In the genomic region with DNA sequence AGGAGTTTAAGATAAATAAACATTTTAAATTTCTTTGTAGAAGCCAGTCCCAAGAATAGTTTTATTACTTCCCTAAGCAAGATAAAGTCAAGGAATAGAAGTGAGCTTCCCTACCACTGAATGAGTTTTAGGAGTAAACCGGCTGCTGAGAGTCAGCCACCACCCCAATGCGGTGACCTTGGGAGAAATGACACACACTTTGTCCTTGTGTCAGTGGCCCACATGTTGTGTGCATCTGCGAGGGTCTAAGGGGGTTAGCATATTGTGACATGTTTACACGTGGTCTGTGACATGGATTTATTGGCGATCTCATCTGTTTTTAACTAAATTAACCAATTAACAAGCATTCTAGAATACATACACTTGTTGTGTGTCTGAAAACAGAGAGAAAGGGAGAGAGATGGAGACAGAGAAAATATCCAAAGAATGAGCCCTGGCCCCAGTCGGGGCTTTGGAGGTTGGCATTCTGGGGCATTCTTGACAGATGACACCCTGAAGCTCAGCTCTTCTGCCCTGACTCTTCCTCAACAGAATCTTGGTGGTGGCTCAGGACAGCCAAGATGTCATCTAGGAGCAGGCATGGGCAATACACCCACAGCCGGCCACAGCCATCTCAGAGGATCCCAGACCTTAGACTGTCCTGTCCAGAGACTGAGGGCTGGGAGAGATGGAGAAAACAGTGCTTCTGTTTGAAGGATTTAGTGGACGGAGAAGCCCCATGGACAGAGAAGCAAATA, we compare ENCODE assay signal across 1 cellular context.
TF ChIP-seq lines count a peak whose summit lies in the region.

No MANE protein-coding gene starts in this region.

TF ChIP-seq in K562, 482 proteins besides CTCF, POLR2A, EP300 and RAD21:
- TF ChIP-seq, protein P1, sequence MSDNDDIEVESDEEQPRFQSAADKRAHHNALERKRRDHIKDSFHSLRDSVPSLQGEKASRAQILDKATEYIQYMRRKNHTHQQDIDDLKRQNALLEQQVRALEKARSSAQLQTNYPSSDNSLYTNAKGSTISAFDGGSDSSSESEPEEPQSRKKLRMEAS (CRISPR knock-in tag; IDR thresholded peaks at IDR 0.05): no peak
- no peak for TF ChIP-seq IFI16 (CRISPR knock-in tag; IDR thresholded peaks at IDR 0.05)
- TF ChIP-seq SRSF7 (optimal IDR thresholded peaks at IDR 0.05; ENCODE audit: low read depth, low read length): no peak
- TF ChIP-seq, protein P2, sequence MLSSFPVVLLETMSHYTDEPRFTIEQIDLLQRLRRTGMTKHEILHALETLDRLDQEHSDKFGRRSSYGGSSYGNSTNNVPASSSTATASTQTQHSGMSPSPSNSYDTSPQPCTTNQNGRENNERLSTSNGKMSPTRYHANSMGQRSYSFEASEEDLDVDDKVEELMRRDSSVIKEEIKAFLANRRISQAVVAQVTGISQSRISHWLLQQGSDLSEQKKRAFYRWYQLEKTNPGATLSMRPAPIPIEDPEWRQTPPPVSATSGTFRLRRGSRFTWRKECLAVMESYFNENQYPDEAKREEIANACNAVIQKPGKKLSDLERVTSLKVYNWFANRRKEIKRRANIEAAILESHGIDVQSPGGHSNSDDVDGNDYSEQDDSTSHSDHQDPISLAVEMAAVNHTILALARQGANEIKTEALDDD (IDR thresholded peaks at IDR 0.05): peak; percentile 42; the same call in 1 of the 2 replicates
- TF ChIP-seq POLR2AphosphoS2 (IDR thresholded peaks at IDR 0.05; ENCODE audit: low read length): no peak
- peak; percentile 75 for TF ChIP-seq ESRRA (IDR thresholded peaks at IDR 0.05; ENCODE audit: borderline replicate concordance, low read depth)
